ENCODE assay signal across 9 cellular contexts in genomic region chr6:41066867-41067304, GRCh38. TPM values are rescaled to one million over a fixed set of nuclear protein-coding genes. Genes with fewer than 3 reads are reported as not detected.
DNase-seq lines count a peak whose midpoint lies in the region; ATAC-seq and TF ChIP-seq lines count a peak whose summit lies in the region.
"Had no signal": no experiment of that assay in that cellular context is flagged by ENCODE, and none has a peak within 500 bp of the region (broad histone marks: within the 10 kb centered on the region; RNA-seq: fewer than 3 reads in every experiment).

No MANE protein-coding gene starts in this region.

- no peak overlapping the region for H2AFZ ChIP-seq in trophoblast cell (ENCODE audit: insufficient read depth, low read length, poor library complexity)

- POLR2A ChIA-PET in Caco-2 (lab: Charles Lee): no interaction called here

- no peak overlapping the region for H4K12ac ChIP-seq in trophoblast cell (ENCODE audit: low read depth, low read length)

- H3K23ac ChIP-seq in trophoblast cell (ENCODE audit: low read length): no peak overlapping the region

- H3K36me3 Mint-ChIP-seq in Caco-2 (ENCODE audit: insufficient read depth, unreplicated experiment): peaks cover 22% of the 10 kb centered on the region
- peaks cover 33% of the 10 kb centered on the region for H3K36me3 Mint-ChIP-seq in activated T-helper 1 cell treated with anti-CD3 and anti-CD28 coated beads, Interleukin-12 subunit alpha, Interleukin-12 subunit beta, Interleukin-2, Interleukin-4 antibody, amounts not matched to agents 30 ng/mL and 10 ng/mL and 1 ng/mL, durations not matched to agents 14 hours and 24 hours and 36 hours (ENCODE audit: low read depth)

- H3K27ac Mint-ChIP-seq in Caco-2 (ENCODE audit: unreplicated experiment): peak overlapping the region; percentile 77
- H3K27ac Mint-ChIP-seq in activated T-helper 1 cell treated with anti-CD3 and anti-CD28 coated beads, Interleukin-12 subunit alpha, Interleukin-12 subunit beta, Interleukin-2, Interleukin-4 antibody, amounts not matched to agents 30 ng/mL and 10 ng/mL and 1 ng/mL, durations not matched to agents 14 hours and 24 hours and 36 hours: no peak overlapping the region

- H2BK12ac ChIP-seq in trophoblast cell (ENCODE audit: low read length): no peak overlapping the region

- H3K27me3 ChIP-seq in Caco-2 (replicated peaks; ENCODE audit: control insufficient read depth, insufficient read depth, low read length) (no peaks in the 10 kb centered on the region), trophoblast cell (ENCODE audit: insufficient read depth, low read length) (no peaks in the 10 kb centered on the region)

- H3K36me3 ChIP-seq in Caco-2 (ENCODE audit: control insufficient read depth, insufficient read depth, low read length): no peaks in the 10 kb centered on the region; the same call in 1 of the 2 replicates
- H3K36me3 ChIP-seq in trophoblast cell (ENCODE audit: control insufficient read depth in 1 of 2, insufficient read depth in 2 of 2, low read length in 2 of 2): peaks cover 2 to 3% of the 10 kb centered on the region in 2 experiments

- DNase-seq in Caco-2 (peak; percentile 72 to 79), RKO (ENCODE audit: low spot score) (peak; percentile 84), foreskin melanocyte (peak; percentile 55), trophoblast cell (peak; percentile 79 to 95), ureter (ENCODE audit: low spot score) (peak; percentile 73)
- DNase-seq in activated T-helper 1 cell treated with anti-CD3 and anti-CD28 coated beads, Interleukin-12 subunit alpha, Interleukin-12 subunit beta, Interleukin-2, Interleukin-4 antibody, amounts not matched to agents 30 ng/mL and 10 ng/mL and 1 ng/mL, durations not matched to agents 14 hours and 24 hours and 36 hours (ENCODE audit: low spot score): peak; percentile 31

- no peak overlapping the region for H4K8ac ChIP-seq in trophoblast cell (ENCODE audit: low read depth, low read length)

- TF ChIP-seq CTCF in Caco-2 (IDR thresholded peaks at IDR 0.05; ENCODE audit: insufficient read depth in 1 of 2, low read depth in 1 of 2, low read length in 1 of 2, severe bottlenecking in 1 of 2, unreplicated experiment in 1 of 2): peak; percentile 70 to 78

- peaks cover 8% of the 10 kb centered on the region for H3K79me1 ChIP-seq in trophoblast cell (ENCODE audit: low read length)

- H3K9me3 ChIP-seq in Caco-2 (no peaks in the 10 kb centered on the region), trophoblast cell (ENCODE audit: insufficient read depth, low read depth, low read length) (no peaks in the 10 kb centered on the region)

- TF ChIP-seq RAD21 in Ishikawa (IDR thresholded peaks at IDR 0.05; ENCODE audit: low read depth): peak; percentile 66

- no peaks in the 10 kb centered on the region for H3K9me3 Mint-ChIP-seq in Caco-2 (ENCODE audit: unreplicated experiment)
- no peaks in the 10 kb centered on the region for H3K9me3 Mint-ChIP-seq in activated T-helper 1 cell treated with anti-CD3 and anti-CD28 coated beads, Interleukin-12 subunit alpha, Interleukin-12 subunit beta, Interleukin-2, Interleukin-4 antibody, amounts not matched to agents 30 ng/mL and 10 ng/mL and 1 ng/mL, durations not matched to agents 14 hours and 24 hours and 36 hours

- H3K4me2 ChIP-seq in trophoblast cell (ENCODE audit: low read length): no peak overlapping the region

- no peak overlapping the region for H3K27ac ChIP-seq in trophoblast cell (ENCODE audit: low read depth, low read length)

- H3K4me1 ChIP-seq in Caco-2: peaks cover 61% of the 10 kb centered on the region
- H3K4me1 ChIP-seq in trophoblast cell (ENCODE audit: control insufficient read depth in 1 of 2, insufficient read depth in 2 of 2, low read length in 2 of 2): peaks cover 0 to 3% of the 10 kb centered on the region in 2 experiments

- intact Hi-C loops in Caco-2 (cut with micrococcal nuclease; ENCODE audit: unreplicated experiment): loop anchor here (5.0 to 10.0 kb wide), 2 partner anchors 40 to 352 kb away; no protein-coding TSS in a partner anchor
- intact Hi-C loops in activated T-helper 1 cell treated with anti-CD3 and anti-CD28 coated beads, Interleukin-12 subunit alpha, Interleukin-12 subunit beta, Interleukin-2, Interleukin-4 antibody, amounts not matched to agents 30 ng/mL and 10 ng/mL and 1 ng/mL, durations not matched to agents 14 hours and 24 hours and 36 hours (cut with micrococcal nuclease): loop anchor here (1.0 kb wide), 2 partner anchors 39 to 61 kb away; no protein-coding TSS in a partner anchor

- peak overlapping the region; percentile 54 for H3K4me3 Mint-ChIP-seq in Caco-2 (ENCODE audit: unreplicated experiment)
- H3K4me3 Mint-ChIP-seq in activated T-helper 1 cell treated with anti-CD3 and anti-CD28 coated beads, Interleukin-12 subunit alpha, Interleukin-12 subunit beta, Interleukin-2, Interleukin-4 antibody, amounts not matched to agents 30 ng/mL and 10 ng/mL and 1 ng/mL, durations not matched to agents 14 hours and 24 hours and 36 hours: no peak overlapping the region

- CTCF ChIA-PET in Caco-2 (lab: Charles Lee): no interaction called here

- no peak overlapping the region for H3K4ac ChIP-seq in trophoblast cell (ENCODE audit: low read depth, low read length)

- no CpG with 5 or more reads among the region's 3 CpGs for WGBS in trophoblast cell (ENCODE audit: extremely low coverage, insufficient coverage, insufficient read length)

- TF ChIP-seq EP300 in Ishikawa (IDR thresholded peaks at IDR 0.05; ENCODE audit: borderline replicate concordance): no peak

- no peak overlapping the region for H3K18ac ChIP-seq in trophoblast cell (ENCODE audit: low read length)

- no peak for ATAC-seq in GM18498 (IDR thresholded peaks at IDR 0.05; ENCODE audit: unreplicated experiment)

- H3K27me3 Mint-ChIP-seq in Caco-2 (ENCODE audit: insufficient read depth, unreplicated experiment): no peaks in the 10 kb centered on the region
- H3K27me3 Mint-ChIP-seq in activated T-helper 1 cell treated with anti-CD3 and anti-CD28 coated beads, Interleukin-12 subunit alpha, Interleukin-12 subunit beta, Interleukin-2, Interleukin-4 antibody, amounts not matched to agents 30 ng/mL and 10 ng/mL and 1 ng/mL, durations not matched to agents 14 hours and 24 hours and 36 hours (ENCODE audit: insufficient read depth): no peaks in the 10 kb centered on the region

- no peak overlapping the region for H3K14ac ChIP-seq in trophoblast cell (ENCODE audit: low read length)

- no peak overlapping the region for H2AK5ac ChIP-seq in trophoblast cell (ENCODE audit: low read length)

- peaks cover under 1% of the 10 kb centered on the region for H3K79me2 ChIP-seq in trophoblast cell (ENCODE audit: control insufficient read depth, insufficient read depth, low read length, poor library complexity)

- no peak overlapping the region for H2BK5ac ChIP-seq in trophoblast cell (ENCODE audit: low read depth, low read length, poor library complexity)

- H2BK120ac ChIP-seq in trophoblast cell (ENCODE audit: insufficient read depth, low read length, poor library complexity): no peak overlapping the region

- H3K4me3 ChIP-seq in Caco-2 (ENCODE audit: low read depth, low read length) (no peak overlapping the region), trophoblast cell (ENCODE audit: low read depth, low read length) (no peak overlapping the region)

- H3K4me1 Mint-ChIP-seq in Caco-2 (ENCODE audit: low read depth, unreplicated experiment): peaks cover 56% of the 10 kb centered on the region
- peaks cover 43% of the 10 kb centered on the region for H3K4me1 Mint-ChIP-seq in activated T-helper 1 cell treated with anti-CD3 and anti-CD28 coated beads, Interleukin-12 subunit alpha, Interleukin-12 subunit beta, Interleukin-2, Interleukin-4 antibody, amounts not matched to agents 30 ng/mL and 10 ng/mL and 1 ng/mL, durations not matched to agents 14 hours and 24 hours and 36 hours (ENCODE audit: low read depth)

- H3K9ac ChIP-seq in trophoblast cell (ENCODE audit: low read length): no peak overlapping the region

- H4K91ac ChIP-seq in trophoblast cell (ENCODE audit: low read depth, low read length): no peak overlapping the region

- BruUV-seq in Caco-2 (replicated peaks; lab: Mats Ljungman, UMichigan): no TSS peak

TF ChIP-seq in Ishikawa, 13 proteins besides CTCF, POLR2A, EP300 and RAD21 (continues in another document):
- TF ChIP-seq MAX (IDR thresholded peaks at IDR 0.05): no peak
- no peak for TF ChIP-seq TAF1 (IDR thresholded peaks at IDR 0.05; ENCODE audit: low read depth)

RNA-seq across cellular contexts. Expression of gene OARD1, which starts 5.3 kb away (rescaled TPM):
- 35.5 and 38.0 TPM in 2 replicates for total RNA-seq in Caco-2 (2022)
- 26.8 and 30.4 TPM in 2 replicates for total RNA-seq in activated T-helper 1 cell treated with anti-CD3 and anti-CD28 coated beads, Interleukin-12 subunit alpha, Interleukin-12 subunit beta, Interleukin-2, Interleukin-4 antibody, amounts not matched to agents 30 ng/mL and 10 ng/mL and 1 ng/mL, durations not matched to agents 14 hours and 24 hours and 36 hours
- polyA plus RNA-seq in trophoblast cell (2013): 31.8 TPM in 2 replicates
- 24.1 TPM for total RNA-seq in ureter

RNA-seq across cellular contexts. Expression of gene NFYA, which starts 5.9 kb away (rescaled TPM):
- total RNA-seq in Caco-2 (2022): 25.7 and 27.7 TPM in 2 replicates
- 29.6 and 30.1 TPM in 2 replicates for total RNA-seq in activated T-helper 1 cell treated with anti-CD3 and anti-CD28 coated beads, Interleukin-12 subunit alpha, Interleukin-12 subunit beta, Interleukin-2, Interleukin-4 antibody, amounts not matched to agents 30 ng/mL and 10 ng/mL and 1 ng/mL, durations not matched to agents 14 hours and 24 hours and 36 hours
- polyA plus RNA-seq in trophoblast cell (2013): 39.9 and 41.2 TPM in 2 replicates
- total RNA-seq in ureter: 33.2 TPM

RNA-seq across cellular contexts. Expression of gene APOBEC2, which starts 13.9 kb away (rescaled TPM):
- total RNA-seq in Caco-2 (2022) (2.5 and 4.8 TPM in 2 replicates), ureter (0.57 TPM)
- not detected in 2 replicates for total RNA-seq in activated T-helper 1 cell treated with anti-CD3 and anti-CD28 coated beads, Interleukin-12 subunit alpha, Interleukin-12 subunit beta, Interleukin-2, Interleukin-4 antibody, amounts not matched to agents 30 ng/mL and 10 ng/mL and 1 ng/mL, durations not matched to agents 14 hours and 24 hours and 36 hours
- polyA plus RNA-seq in trophoblast cell (2013): 0.60 and 0.69 TPM in 2 replicates
- total RNA-seq: T-helper 1 cell treated with Interleukin-12 subunit alpha and Interleukin-12 subunit beta and Interleukin-4 antibody, amounts not matched to agents 30 ng/mL and 1 ng/mL, for 36 hours had no signal

RNA-seq across cellular contexts. Expression of gene TSPO2, which starts 24.6 kb away (rescaled TPM):
- total RNA-seq in Caco-2 (2022): 0.49 and 0.61 TPM in 2 replicates
- total RNA-seq in activated T-helper 1 cell treated with anti-CD3 and anti-CD28 coated beads, Interleukin-12 subunit alpha, Interleukin-12 subunit beta, Interleukin-2, Interleukin-4 antibody, amounts not matched to agents 30 ng/mL and 10 ng/mL and 1 ng/mL, durations not matched to agents 14 hours and 24 hours and 36 hours: not detected in 2 replicates
- polyA plus RNA-seq in trophoblast cell (2013): not detected in 2 replicates
- not detected for total RNA-seq in ureter
- total RNA-seq: T-helper 1 cell treated with Interleukin-12 subunit alpha and Interleukin-12 subunit beta and Interleukin-4 antibody, amounts not matched to agents 30 ng/mL and 1 ng/mL, for 36 hours had no signal

RNA-seq across cellular contexts. Expression of gene UNC5CL, which starts 27.9 kb away (rescaled TPM):
- total RNA-seq in Caco-2 (2022): 4.5 and 5.5 TPM in 2 replicates
- 0.93 and 0.99 TPM in 2 replicates for total RNA-seq in activated T-helper 1 cell treated with anti-CD3 and anti-CD28 coated beads, Interleukin-12 subunit alpha, Interleukin-12 subunit beta, Interleukin-2, Interleukin-4 antibody, amounts not matched to agents 30 ng/mL and 10 ng/mL and 1 ng/mL, durations not matched to agents 14 hours and 24 hours and 36 hours
- 0.57 and 0.70 TPM in 2 replicates for polyA plus RNA-seq in trophoblast cell (2013)
- 1.6 TPM for total RNA-seq in ureter

Comparison
In these comparisons a context has a peak if more than half of its experiments do, and no peak if none do; other contexts are left out.
1. DNase-seq: peak in every context shown above with its lines; median percentile 87 in trophoblast cell; 84 in RKO; 76 in Caco-2; 73 in ureter; 55 in foreskin melanocyte; 31 in activated T-helper 1 cell treated with anti-CD3 and anti-CD28 coated beads, Interleukin-12 subunit alpha, Interleukin-12 subunit beta, Interleukin-2, Interleukin-4 antibody, amounts not matched to agents 30 ng/mL and 10 ng/mL and 1 ng/mL, durations not matched to agents 14 hours and 24 hours and 36 hours.